ENCODE assay signal across 27 cellular contexts in genomic region chr3:56154297-56154696, GRCh38.
A peak's percentile ranks its signal among the peaks of the same experiment; 100 is the strongest.
DNase-seq lines count a peak whose midpoint lies in the region; TF ChIP-seq lines count a peak whose summit lies in the region.
"Had no signal": no experiment of that assay in that cellular context is flagged by ENCODE, and none has a peak within 500 bp of the region (broad histone marks: within the 10 kb centered on the region; RNA-seq: fewer than 3 reads in every experiment).

No MANE protein-coding gene starts in this region.

- H3K36me3 ChIP-seq in breast epithelium (no peaks in the 10 kb centered on the region), ovary (no peaks in the 10 kb centered on the region)
- H3K36me3 ChIP-seq: SJSA1, stomach had no signal

- no peaks in the 10 kb centered on the region for H3K27me3 ChIP-seq in breast epithelium
- H3K27me3 ChIP-seq in ovary, result no peaks in the 10 kb centered on the region
- H3K27me3 ChIP-seq: SJSA1, stomach had no signal

- 95 to 97% (median 95%) methylated on average over 1 of the region's 1 CpG for WGBS in ovary, 3 donors

- H3K27me3 Mint-ChIP-seq in MCF 10A (ENCODE audit: insufficient read depth, unreplicated experiment) (no peaks in the 10 kb centered on the region), progenitor cell of endocrine pancreas (no peaks in the 10 kb centered on the region)
- H3K27me3 Mint-ChIP-seq: IgD-negative memory B cell, type B pancreatic cell had no signal

- POLR2A ChIA-PET in MCF 10A (lab: Yijun Ruan, JAX), result interaction anchor here (0.6 kb wide), 1 partner anchor 74 kb away, joined by 3 read pairs; no protein-coding TSS in a partner anchor

- TF ChIP-seq CTCF in MCF 10A (IDR thresholded peaks at IDR 0.05; ENCODE audit: unreplicated experiment), result no peak
- no peak for TF ChIP-seq CTCF in breast epithelium (IDR thresholded peaks at IDR 0.05)
- no peak for TF ChIP-seq CTCF in NB4 (IDR thresholded peaks at IDR 0.05; ENCODE audit: low read depth, low read length)
- no peak for TF ChIP-seq CTCF in epithelial cell of esophagus (IDR thresholded peaks at IDR 0.05; ENCODE audit: insufficient read depth, low read depth, low read length, missing control alignments)
- no peak for TF ChIP-seq CTCF in progenitor cell of endocrine pancreas (IDR thresholded peaks at IDR 0.05; ENCODE audit: unreplicated experiment)
- TF ChIP-seq CTCF in ovary (IDR thresholded peaks at IDR 0.05), result no peak

- CTCF ChIA-PET in MCF 10A (lab: Yijun Ruan, JAX), result no interaction called here

- H3K4me3 ChIP-seq in breast epithelium (no peak overlapping the region), NB4 (ENCODE audit: low read depth, low read length) (no peak overlapping the region), epithelial cell of esophagus (ENCODE audit: low read length) (no peak overlapping the region), ovary (no peak overlapping the region)
- H3K4me3 ChIP-seq: A549, SJSA1, stomach had no signal

- no peak overlapping the region for H3K4me3 Mint-ChIP-seq in MCF 10A (ENCODE audit: unreplicated experiment)
- no peak overlapping the region for H3K4me3 Mint-ChIP-seq in progenitor cell of endocrine pancreas (ENCODE audit: low read depth)
- H3K4me3 Mint-ChIP-seq: activated CD4-positive, alpha-beta T cell treated with anti-CD3 and anti-CD28 coated beads for 36 hours; activated naive CD4-positive, alpha-beta T cell treated with anti-CD3 and anti-CD28 coated beads for 36 hours; activated T-cell treated with anti-CD3 and anti-CD28 coated beads, Interleukin-2, amount 50 U/mL, for 72 hours; IgD-negative memory B cell; type B pancreatic cell had no signal

- no peak for TF ChIP-seq EP300 in ovary (IDR thresholded peaks at IDR 0.05)

- no peaks in the 10 kb centered on the region for H3K36me3 Mint-ChIP-seq in MCF 10A (ENCODE audit: insufficient read depth, unreplicated experiment)
- H3K36me3 Mint-ChIP-seq in progenitor cell of endocrine pancreas (ENCODE audit: insufficient read depth), result no peaks in the 10 kb centered on the region
- H3K36me3 Mint-ChIP-seq: IgD-negative memory B cell, type B pancreatic cell had no signal

- peak; percentile 20 for DNase-seq in MCF 10A (ENCODE audit: unreplicated experiment)
- DNase-seq in breast epithelium (ENCODE audit: low spot score in 2 of 2), result no peak
- DNase-seq in NB4 (ENCODE audit: low read depth), result peak; percentile 25
- DNase-seq in epithelial cell of esophagus (ENCODE audit: low read depth), result peak; percentile 16
- DNase-seq in progenitor cell of endocrine pancreas (ENCODE audit: low spot score, unreplicated experiment), result no peak
- DNase-seq in NCI-H524 (lab: John Stamatoyannopoulos, UW), result no peak
- DNase-seq in ovary, result no peak
- DNase-seq: activated CD4-positive, alpha-beta T cell treated with anti-CD3 and anti-CD28 coated beads for 36 hours; activated naive CD4-positive, alpha-beta T cell treated with anti-CD3 and anti-CD28 coated beads for 36 hours; activated T-cell treated with anti-CD3 and anti-CD28 coated beads, Interleukin-2, amount 50 U/mL, for 72 hours; amygdala; C1 segment of cervical spinal cord; Calu3; kidney glomerular epithelial cell; NCI-H1048; NCI-H2029; NCI-H345; nucleus accumbens; retina; stimulated activated CD4-positive, alpha-beta T cell treated with anti-CD3 and anti-CD28 coated beads, Interleukin-12 subunit alpha, Interleukin-12 subunit beta, amount 100 ng/mL, for 4 hours; stomach; T-helper 1 cell had no signal

- BruUV-seq in MCF 10A (replicated peaks; lab: Mats Ljungman, UMichigan), result no TSS peak

- intact Hi-C loops in MCF 10A (cut with micrococcal nuclease), result no loop called here
- intact Hi-C loops in breast epithelium (cut with DNase I; ENCODE audit: low total_unique reads), result no loop called here
- intact Hi-C loops in ovary (cut with DNase I), result no loop called here

- H3K9me3 ChIP-seq in breast epithelium (peaks cover 0 to 2% of the 10 kb centered on the region in 2 donors), ovary (no peaks in the 10 kb centered on the region)
- H3K9me3 ChIP-seq: A549, SJSA1 had no signal

- H3K9me3 Mint-ChIP-seq in MCF 10A (ENCODE audit: unreplicated experiment) (no peaks in the 10 kb centered on the region), progenitor cell of endocrine pancreas (ENCODE audit: low read depth) (no peaks in the 10 kb centered on the region)
- H3K9me3 Mint-ChIP-seq: activated naive CD4-positive, alpha-beta T cell treated with anti-CD3 and anti-CD28 coated beads for 36 hours; type B pancreatic cell had no signal

- TF ChIP-seq POLR2A in breast epithelium (IDR thresholded peaks at IDR 0.05) (no peak), NB4 (IDR thresholded peaks at IDR 0.05; ENCODE audit: extremely low read depth, insufficient read length) (no peak), ovary (IDR thresholded peaks at IDR 0.05) (no peak)

- no peaks in the 10 kb centered on the region for H3K4me1 Mint-ChIP-seq in MCF 10A (ENCODE audit: insufficient read depth, unreplicated experiment)
- no peaks in the 10 kb centered on the region for H3K4me1 Mint-ChIP-seq in progenitor cell of endocrine pancreas (ENCODE audit: low read depth)
- H3K4me1 Mint-ChIP-seq: activated CD4-positive, alpha-beta T cell treated with anti-CD3 and anti-CD28 coated beads for 36 hours had no signal

- H3K27ac ChIP-seq in breast epithelium (no peak overlapping the region), temporal lobe (ENCODE audit: low read depth, low read length) (peak overlapping the region; percentile 29), ovary (no peak overlapping the region)
- H3K27ac ChIP-seq: A549, SJSA1, stomach had no signal

- no peak overlapping the region for H3K27ac Mint-ChIP-seq in MCF 10A (ENCODE audit: low read depth, unreplicated experiment)
- H3K27ac Mint-ChIP-seq in progenitor cell of endocrine pancreas, result no peak overlapping the region
- H3K27ac Mint-ChIP-seq: activated CD4-positive, alpha-beta T cell treated with anti-CD3 and anti-CD28 coated beads for 36 hours; activated naive CD4-positive, alpha-beta T cell treated with anti-CD3 and anti-CD28 coated beads for 36 hours; activated T-cell treated with anti-CD3 and anti-CD28 coated beads, Interleukin-2, amount 50 U/mL, for 72 hours; IgD-negative memory B cell; type B pancreatic cell had no signal

- H3K4me1 ChIP-seq in breast epithelium (no peaks in the 10 kb centered on the region), ovary (ENCODE audit: insufficient read depth) (no peaks in the 10 kb centered on the region)
- H3K4me1 ChIP-seq: A549, SJSA1, stomach had no signal

Comparison
In these comparisons a context has a peak if more than half of its experiments do, and no peak if none do; other contexts are left out.
1. DNase-seq: peak in MCF 10A (single experiment), NB4 (single experiment) and epithelial cell of esophagus (single experiment); none in breast epithelium (0 of 2), progenitor cell of endocrine pancreas (single experiment), NCI-H524 (0 of 2) and ovary (0 of 5).